In genomic region chr1:96923753-96924152, GRCh38 we compare ENCODE assay signal across 26 cellular contexts.
"Had no signal": no experiment of that assay in that cellular context is flagged by ENCODE, and none has a peak within 500 bp of the region (broad histone marks: within the 10 kb centered on the region; RNA-seq: fewer than 3 reads in every experiment).

No MANE protein-coding gene starts in this region.

- H3K9me3 ChIP-seq: colonic mucosa, gastrocnemius medialis had no signal

- FAIRE-seq: endometrium, endothelial cell of umbilical vein had no signal

- H3K27ac ChIP-seq: colonic mucosa, coronary artery, dorsolateral prefrontal cortex, epithelial cell of prostate, esophagus muscularis mucosa, esophagus squamous epithelium, foreskin keratinocyte, gastrocnemius medialis, gastroesophageal sphincter, heart left ventricle, heart right ventricle had no signal

- H3K36me3 ChIP-seq: colonic mucosa, esophagus muscularis mucosa, esophagus squamous epithelium, gastrocnemius medialis, gastroesophageal sphincter, heart left ventricle, heart right ventricle had no signal

- ATAC-seq: effector memory CD8-positive, alpha-beta T cell; esophagus mucosa; foreskin keratinocyte; gastrocnemius medialis; gastroesophageal sphincter; heart left ventricle; heart right ventricle had no signal

- H3K4me1 ChIP-seq: colonic mucosa, esophagus squamous epithelium, foreskin keratinocyte, gastrocnemius medialis, gastroesophageal sphincter, heart left ventricle, heart right ventricle had no signal

- H3K27me3 ChIP-seq: colonic mucosa, dorsolateral prefrontal cortex, esophagus muscularis mucosa, esophagus squamous epithelium, foreskin keratinocyte, gastrocnemius medialis, gastroesophageal sphincter, heart left ventricle, heart right ventricle had no signal

- H3K4me3 ChIP-seq: colonic mucosa, coronary artery, dorsolateral prefrontal cortex, esophagus muscularis mucosa, esophagus squamous epithelium, gastrocnemius medialis, gastroesophageal sphincter, heart left ventricle, heart right ventricle had no signal

- DNase-seq: colonic mucosa; cortex of kidney; dermis blood vessel endothelial cell; dorsolateral prefrontal cortex; effector CD4-positive, alpha-beta T cell; effector CD8-positive, alpha-beta T cell; effector memory CD4-positive, alpha-beta T cell; effector memory CD8-positive, alpha-beta T cell; endodermal cell; erythroblast; esophagus squamous epithelium; foreskin fibroblast; foreskin keratinocyte; foreskin melanocyte; gastrocnemius medialis; glutamatergic neuron; head of caudate nucleus; heart left ventricle; heart right ventricle had no signal
